ENCODE assay signal across 1 cellular context in the genomic region with DNA sequence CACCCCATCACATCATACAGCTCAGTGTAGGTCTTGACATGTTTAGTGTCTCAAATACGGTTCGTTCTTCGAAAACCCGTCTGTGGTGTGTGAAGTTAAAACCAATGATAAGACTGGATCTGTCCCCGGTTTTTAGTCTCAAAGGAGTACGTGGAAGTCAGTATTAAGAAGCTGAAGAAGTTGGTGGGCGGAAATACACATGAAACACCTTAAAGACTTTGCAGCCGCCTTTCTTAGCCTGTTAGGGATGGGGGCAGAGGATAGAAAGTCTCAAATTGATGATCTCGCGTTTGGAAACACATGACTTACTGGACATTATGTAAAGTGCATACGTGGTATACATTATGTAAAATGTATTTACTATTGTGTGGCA.
TF ChIP-seq lines count a peak whose summit lies in the region.

No MANE protein-coding gene starts in this region.

TF ChIP-seq in WTC11, 78 proteins besides CTCF, POLR2A, EP300 and RAD21 (continued from another document):
- no peak for TF ChIP-seq ZNF138 (CRISPR knock-in tag; conservative IDR thresholded peaks at IDR 0.05)
- TF ChIP-seq, protein P1, sequence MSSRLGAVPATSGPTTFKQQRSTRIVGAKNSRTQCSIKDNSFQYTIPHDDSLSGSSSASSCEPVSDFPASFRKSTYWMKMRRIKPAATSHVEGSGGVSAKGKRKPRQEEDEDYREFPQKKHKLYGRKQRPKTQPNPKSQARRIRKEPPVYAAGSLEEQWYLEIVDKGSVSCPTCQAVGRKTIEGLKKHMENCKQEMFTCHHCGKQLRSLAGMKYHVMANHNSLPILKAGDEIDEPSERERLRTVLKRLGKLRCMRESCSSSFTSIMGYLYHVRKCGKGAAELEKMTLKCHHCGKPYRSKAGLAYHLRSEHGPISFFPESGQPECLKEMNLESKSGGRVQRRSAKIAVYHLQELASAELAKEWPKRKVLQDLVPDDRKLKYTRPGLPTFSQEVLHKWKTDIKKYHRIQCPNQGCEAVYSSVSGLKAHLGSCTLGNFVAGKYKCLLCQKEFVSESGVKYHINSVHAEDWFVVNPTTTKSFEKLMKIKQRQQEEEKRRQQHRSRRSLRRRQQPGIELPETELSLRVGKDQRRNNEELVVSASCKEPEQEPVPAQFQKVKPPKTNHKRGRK (CRISPR knock-in tag; IDR thresholded peaks at IDR 0.05; ENCODE audit: borderline replicate concordance) = no peak
- TF ChIP-seq, protein P2, sequence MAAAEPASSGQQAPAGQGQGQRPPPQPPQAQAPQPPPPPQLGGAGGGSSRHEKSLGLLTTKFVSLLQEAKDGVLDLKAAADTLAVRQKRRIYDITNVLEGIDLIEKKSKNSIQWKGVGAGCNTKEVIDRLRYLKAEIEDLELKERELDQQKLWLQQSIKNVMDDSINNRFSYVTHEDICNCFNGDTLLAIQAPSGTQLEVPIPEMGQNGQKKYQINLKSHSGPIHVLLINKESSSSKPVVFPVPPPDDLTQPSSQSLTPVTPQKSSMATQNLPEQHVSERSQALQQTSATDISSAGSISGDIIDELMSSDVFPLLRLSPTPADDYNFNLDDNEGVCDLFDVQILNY (CRISPR knock-in tag; IDR thresholded peaks at IDR 0.05) = no peak
- TF ChIP-seq ELF4 (CRISPR knock-in tag; IDR thresholded peaks at IDR 0.05; ENCODE audit: low read depth) = no peak
- no peak for TF ChIP-seq FOXP1 (CRISPR knock-in tag; IDR thresholded peaks at IDR 0.05; ENCODE audit: borderline replicate concordance)
